ENCODE assay signal across 15 cellular contexts in genomic region chr6:155014715-155015300, GRCh38. TPM values are rescaled to one million over a fixed set of nuclear protein-coding genes. Genes with fewer than 3 reads are reported as not detected.
DNase-seq lines count a peak whose midpoint lies in the region; ATAC-seq, FAIRE-seq and TF ChIP-seq lines count a peak whose summit lies in the region.
"Had no signal": no experiment of that assay in that cellular context is flagged by ENCODE, and none has a peak within 500 bp of the region (broad histone marks: within the 10 kb centered on the region; RNA-seq: fewer than 3 reads in every experiment).

No MANE protein-coding gene starts in this region.

- no peak overlapping the region for H4K91ac ChIP-seq in mesenchymal stem cell (ENCODE audit: low read length)

- peaks cover 23% of the 10 kb centered on the region for H3K4me1 ChIP-seq in PC-3 (ENCODE audit: insufficient read depth, low read length)
- peaks cover 3% of the 10 kb centered on the region for H3K4me1 ChIP-seq in mesenchymal stem cell (ENCODE audit: control insufficient read depth, insufficient read depth, low read depth, low read length)
- H3K4me1 ChIP-seq in colonic mucosa = no peaks in the 10 kb centered on the region
- H3K4me1 ChIP-seq: pancreas had no signal

- no peak overlapping the region for H2BK120ac ChIP-seq in mesenchymal stem cell (ENCODE audit: low read depth, low read length)

- no peak overlapping the region for H2BK15ac ChIP-seq in mesenchymal stem cell (ENCODE audit: low read depth, poor library complexity, severe bottlenecking)

- CTCF ChIA-PET in PC-3 (lab: Charles Lee) = no interaction called here

- DNase-seq in AG10803 (ENCODE audit: low read depth) (peak; percentile 29), PC-3 (peak; percentile 45), dermis blood vessel endothelial cell (peak; percentile 52), mesenchymal stem cell (peak; percentile 62), GM12891 (ENCODE audit: insufficient read length, low spot score) (no peak), colonic mucosa (no peak), RCC 7860 (ENCODE audit: low spot score) (no peak)
- DNase-seq: activated CD8-positive, alpha-beta memory T cell treated with anti-CD3 and anti-CD28 coated beads, Interleukin-2, amount 50 U/mL, for 4 hours; activated naive CD4-positive, alpha-beta T cell treated with anti-CD3 and anti-CD28 coated beads, Interleukin-2, amount 10 ng/mL, durations not matched to agents 7 days and 5 days; AML-193; DND-41; pancreas had no signal

- no peak overlapping the region for H3K18ac ChIP-seq in mesenchymal stem cell (ENCODE audit: low read depth in 1 of 2, low read length in 2 of 2)

- no peaks in the 10 kb centered on the region for H3K79me1 ChIP-seq in mesenchymal stem cell (replicated peaks; ENCODE audit: low read length, poor library complexity, severe bottlenecking)

- no peaks in the 10 kb centered on the region for H3F3A ChIP-seq in PC-3 (ENCODE audit: low read length, unreplicated experiment)

- POLR2A ChIA-PET in PC-3 (lab: Charles Lee; ENCODE audit: unreplicated experiment) = interaction anchor here (0.6 kb wide), 1 partner anchor 70 kb away, joined by 3 read pairs; no protein-coding TSS in a partner anchor

- no peaks in the 10 kb centered on the region for H4K20me1 ChIP-seq in PC-3 (ENCODE audit: low read length)

- H4K8ac ChIP-seq in mesenchymal stem cell (ENCODE audit: low read length) = no peak overlapping the region

- H2AFZ ChIP-seq in PC-3 (ENCODE audit: low read length) = no peak overlapping the region
- no peak overlapping the region for H2AFZ ChIP-seq in mesenchymal stem cell (ENCODE audit: low read depth, low read length)

- no TSS peak for BruUV-seq in PC-3 (replicated peaks; lab: Mats Ljungman, UMichigan)

- no peak for TF ChIP-seq POLR2A in GM12891 (IDR thresholded peaks at IDR 0.05; ENCODE audit: low read depth, low read length)

- WGBS in mesenchymal stem cell = 78% methylated on average over 3 of the region's 3 CpGs

- no peak overlapping the region for H2AK5ac ChIP-seq in mesenchymal stem cell (ENCODE audit: low read length, severe bottlenecking)

- ATAC-seq in PC-3 (peak; percentile 57), GM21526 (IDR thresholded peaks at IDR 0.05; ENCODE audit: low FRiP score, unreplicated experiment) (no peak)
- ATAC-seq: esophagus mucosa, pancreas had no signal

- H2BK12ac ChIP-seq in mesenchymal stem cell (ENCODE audit: low read length in 2 of 2) = peak overlapping the region in 1 of 2 experiments; percentile 15

- intact Hi-C loops in PC-3 (cut with micrococcal nuclease) (no loop called here), colonic mucosa (cut with DNase I) (no loop called here)

- H3K9me3 ChIP-seq in PC-3 (ENCODE audit: low read length) (no peaks in the 10 kb centered on the region), mesenchymal stem cell (ENCODE audit: control insufficient read depth, low read length) (no peaks in the 10 kb centered on the region), colonic mucosa (no peaks in the 10 kb centered on the region)
- H3K9me3 ChIP-seq: pancreas had no signal

- H2BK5ac ChIP-seq in mesenchymal stem cell (ENCODE audit: low read depth, low read length, poor library complexity, severe bottlenecking) = no peak overlapping the region

- FAIRE-seq in GM12891 (lab: Jason Lieb, UNC) (no peak), RCC 7860 (lab: Jason Lieb, UNC) (no peak)
- FAIRE-seq: pancreas had no signal

- TF ChIP-seq CTCF in AG10803 (conservative IDR thresholded peaks at IDR 0.05; ENCODE audit: low read length) (no peak), PC-3 (conservative IDR thresholded peaks at IDR 0.05; ENCODE audit: low read depth, low read length) (no peak), colonic mucosa (IDR thresholded peaks at IDR 0.05) (no peak)

- H3K4me2 ChIP-seq in PC-3 (ENCODE audit: low read length) = peak overlapping the region; percentile 17; the same call in 1 of the 2 replicates
- H3K4me2 ChIP-seq in mesenchymal stem cell (ENCODE audit: low read length, poor library complexity, severe bottlenecking) = no peak overlapping the region

- H3K27ac ChIP-seq in PC-3 (ENCODE audit: low read length) (no peak overlapping the region), mesenchymal stem cell (ENCODE audit: low read length, poor library complexity, severe bottlenecking) (peak overlapping the region; percentile 7), colonic mucosa (no peak overlapping the region)
- H3K27ac ChIP-seq: pancreas, SK-N-MC had no signal

- no peak overlapping the region for H3K4me3 ChIP-seq in AG10803 (ENCODE audit: low read length)
- no peak overlapping the region for H3K4me3 ChIP-seq in PC-3 (ENCODE audit: low read length)
- no peak overlapping the region for H3K4me3 ChIP-seq in mesenchymal stem cell (ENCODE audit: insufficient read depth in 1 of 2, low read depth in 1 of 2, low read length in 2 of 2)
- no peak overlapping the region for H3K4me3 ChIP-seq in colonic mucosa
- H3K4me3 ChIP-seq: pancreas, SK-N-MC had no signal

- peak overlapping the region in 1 of 2 experiments; percentile 15 for H3K4ac ChIP-seq in mesenchymal stem cell (ENCODE audit: low read depth in 1 of 2, low read length in 2 of 2)

- H3K23ac ChIP-seq in mesenchymal stem cell (ENCODE audit: low read length in 2 of 2) = no peak overlapping the region

- H3K27me3 ChIP-seq in PC-3 (ENCODE audit: low read length) = no peaks in the 10 kb centered on the region
- no peaks in the 10 kb centered on the region for H3K27me3 ChIP-seq in mesenchymal stem cell (ENCODE audit: control insufficient read depth in 1 of 2, insufficient read depth in 1 of 2, low read length in 2 of 2)
- no peaks in the 10 kb centered on the region for H3K27me3 ChIP-seq in colonic mucosa
- H3K27me3 ChIP-seq: pancreas had no signal

- no peaks in the 10 kb centered on the region for H3K9me2 ChIP-seq in PC-3 (replicated peaks; ENCODE audit: low read length)

- H3K9ac ChIP-seq in PC-3 (ENCODE audit: low read length) (no peak overlapping the region), mesenchymal stem cell (ENCODE audit: low read length) (no peak overlapping the region), colonic mucosa (ENCODE audit: low read depth in 2 of 2, low read length in 2 of 2) (no peak overlapping the region)

- no peak overlapping the region for H3K14ac ChIP-seq in mesenchymal stem cell (ENCODE audit: low read length in 2 of 2)

- H3K79me2 ChIP-seq in PC-3 (ENCODE audit: low read length) = no peaks in the 10 kb centered on the region

- H3K36me3 ChIP-seq in PC-3 (ENCODE audit: low read depth, low read length) (no peaks in the 10 kb centered on the region), mesenchymal stem cell (ENCODE audit: control insufficient read depth in 1 of 2, insufficient read depth in 2 of 2, low read depth in 1 of 2, low read length in 2 of 2) (no peaks in the 10 kb centered on the region), colonic mucosa (no peaks in the 10 kb centered on the region)
- H3K36me3 ChIP-seq: pancreas had no signal

TF ChIP-seq in GM12891, 5 proteins besides CTCF, POLR2A, EP300 and RAD21:
- TF ChIP-seq SPI1 (IDR thresholded peaks at IDR 0.05; ENCODE audit: low read depth, low read length) (no peak), POLR2AphosphoS5 (IDR thresholded peaks at IDR 0.05; ENCODE audit: low read depth, low read length) (no peak)

RNA-seq across cellular contexts. Expression of gene TIAM2, which starts 19.7 kb away (rescaled TPM):
- total RNA-seq in PC-3 (2014; rRNA removed) (2.8 and 4.5 TPM in 2 replicates), dermis blood vessel endothelial cell (10.6 and 19.3 TPM in 2 replicates), colonic mucosa (1 to 10 TPM; 5.1 to 6.7 TPM)
- polyA plus RNA-seq in mesenchymal stem cell (2013, experiment 1 of 2) = 4.8 TPM
- polyA plus RNA-seq in mesenchymal stem cell (2013, experiment 2 of 2) = 4.5 TPM
- polyA plus RNA-seq in GM12891 (2012; ENCODE audit: low read depth, missing spikeins) = 13.2 TPM

Comparison
In these comparisons a context has a peak if more than half of its experiments do, and no peak if none do; other contexts are left out.
1. DNase-seq: peak in AG10803 (single experiment), PC-3 (single experiment), dermis blood vessel endothelial cell (single experiment) and mesenchymal stem cell (single experiment); none in GM12891 (single experiment), colonic mucosa (single experiment) and RCC 7860 (single experiment).